In the genomic region with DNA sequence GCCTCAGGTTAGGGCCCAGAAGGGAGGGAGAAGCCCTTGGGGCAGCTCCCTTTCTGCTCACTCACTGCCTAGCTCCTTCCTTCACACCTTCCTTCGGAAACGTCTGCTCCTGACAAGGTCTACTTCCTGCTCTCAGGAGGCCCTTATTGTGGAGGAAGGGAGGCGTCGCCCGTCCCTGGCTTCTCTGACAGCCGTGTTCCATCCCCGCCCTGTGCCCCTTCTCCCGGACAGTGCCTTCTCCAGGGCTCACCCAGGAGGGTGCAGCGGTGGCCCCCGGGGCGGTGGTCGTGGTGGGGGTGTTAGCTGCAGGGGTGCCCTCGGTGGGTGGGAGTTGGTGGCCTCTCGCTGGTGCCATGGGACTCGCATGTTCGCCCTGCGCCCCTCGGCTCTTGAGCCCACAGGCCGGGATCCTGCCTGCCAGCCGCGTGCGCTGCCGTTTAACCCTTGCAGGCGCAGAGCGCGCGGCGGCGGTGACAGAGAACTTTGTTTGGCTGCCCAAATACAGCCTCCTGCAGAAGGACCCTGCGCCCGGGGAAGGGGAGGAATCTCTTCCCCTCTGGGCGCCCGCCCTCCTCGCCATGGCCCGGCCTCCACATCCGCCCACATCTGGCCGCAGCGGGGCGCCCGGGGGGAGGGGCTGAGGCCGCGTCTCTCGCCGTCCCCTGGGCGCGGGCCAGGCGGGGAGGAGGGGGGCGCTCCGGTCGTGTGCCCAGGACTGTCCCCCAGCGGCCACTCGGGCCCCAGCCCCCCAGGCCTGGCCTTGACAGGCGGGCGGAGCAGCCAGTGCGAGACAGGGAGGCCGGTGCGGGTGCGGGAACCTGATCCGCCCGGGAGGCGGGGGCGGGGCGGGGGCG, we compare ENCODE assay signal across 8 cellular contexts.
A peak's percentile ranks its signal among the peaks of the same experiment; 100 is the strongest.
DNase-seq lines count a peak whose midpoint lies in the region; ATAC-seq and TF ChIP-seq lines count a peak whose summit lies in the region.

No MANE protein-coding gene starts in this region.

- POLR2A ChIA-PET in SK-N-SH (lab: Yijun Ruan, JAX): interaction anchor here (0.7 to 6.6 kb wide), 4 partner anchors 16 to 61 kb away, joined by 3 to 44 read pairs (median 4); no protein-coding TSS in a partner anchor

- H3K4me2 ChIP-seq in SK-N-SH: peak overlapping the region; percentile 100

- peaks cover 26% of the 10 kb centered on the region for H3F3A ChIP-seq in SK-N-SH (replicated peaks; ENCODE audit: insufficient read depth)

- H3K9me3 ChIP-seq in SK-N-SH (no peaks in the 10 kb centered on the region), right atrium auricular region (no peaks in the 10 kb centered on the region), prostate gland (no peaks in the 10 kb centered on the region)

- no peak for TF ChIP-seq EP300 in SK-N-SH (IDR thresholded peaks at IDR 0.05; ENCODE audit: borderline replicate concordance in 1 of 2, low read depth in 1 of 2, low read length in 1 of 2)

- peak overlapping the region; percentile 78 for H3K9ac ChIP-seq in SK-N-SH

- CTCF ChIA-PET in SK-N-SH (lab: Yijun Ruan, JAX): interaction anchor here (0.7 to 3.3 kb wide), 8 partner anchors 15 to 122 kb away, joined by 3 to 13 read pairs (median 6); no protein-coding TSS in a partner anchor

- H3K27ac ChIP-seq in HL-60 (replicated peaks) (0 out of 2 replicates have a peak overlapping the region, but pooled peaks have one; percentile 17), SK-N-SH (ENCODE audit: low read depth in 2 of 2, low read length in 1 of 2) (peak overlapping the region in 1 of 2 experiments; percentile 100; a peak in 2 of 4 replicates), right atrium auricular region (peak overlapping the region; percentile 90 to 92), prostate gland (peak overlapping the region; percentile 89 to 90)

- H3K36me3 ChIP-seq in SK-N-SH (replicated peaks in 1 of 2; ENCODE audit: control insufficient read depth in 1 of 2, insufficient read depth in 2 of 2, low read length in 1 of 2): no peaks in the 10 kb centered on the region
- H3K36me3 ChIP-seq in right atrium auricular region: no peaks in the 10 kb centered on the region
- no peaks in the 10 kb centered on the region for H3K36me3 ChIP-seq in prostate gland

- peak; percentile 28 for TF ChIP-seq RAD21 in SK-N-SH (IDR thresholded peaks at IDR 0.05; ENCODE audit: low read length)

- no peaks in the 10 kb centered on the region for H3K27me3 ChIP-seq in HL-60 (ENCODE audit: insufficient read depth, poor library complexity, severe bottlenecking)
- no peaks in the 10 kb centered on the region for H3K27me3 ChIP-seq in SK-N-SH (ENCODE audit: insufficient read depth)
- H3K27me3 ChIP-seq in right atrium auricular region: no peaks in the 10 kb centered on the region
- no peaks in the 10 kb centered on the region for H3K27me3 ChIP-seq in prostate gland (replicated peaks; ENCODE audit: insufficient read depth)

- intact Hi-C loops in prostate gland (cut with DNase I): loop anchor here (5.0 kb wide), 1 partner anchor 40 kb away; no protein-coding TSS in a partner anchor

- TF ChIP-seq CTCF in HL-60 (IDR thresholded peaks at IDR 0.05; ENCODE audit: insufficient read depth, low read length) (no peak), SK-N-SH (IDR thresholded peaks at IDR 0.05) (no peak), right atrium auricular region (IDR thresholded peaks at IDR 0.05) (no peak), prostate gland (IDR thresholded peaks at IDR 0.05) (no peak)

- DNase-seq in NCI-H2029 (lab: John Stamatoyannopoulos, UW) (peak; percentile 51), NCI-H2029 treated with DMSO at 0.1 percent for 48 hours (lab: John Stamatoyannopoulos, UW) (no peak), HL-60 (ENCODE audit: low read depth in 1 of 2, low spot score in 1 of 2) (peak; percentile 47 to 65), SK-N-SH (peak; percentile 98), anterior cingulate cortex (lab: John Stamatoyannopoulos, UW) (peak in 40 of 58 donors; percentile 21 to 73 (median 44)), right atrium auricular region (ENCODE audit: low spot score) (peak; percentile 76), prostate gland (ENCODE audit: low spot score) (peak; percentile 47)

- peaks cover 33% of the 10 kb centered on the region for H4K20me1 ChIP-seq in SK-N-SH (ENCODE audit: insufficient read depth)

- no peak overlapping the region for H2AFZ ChIP-seq in SK-N-SH (ENCODE audit: low read depth)

- 33% methylated on average over 22 of the region's 64 CpGs for WGBS in SK-N-SH (ENCODE audit: low lambda C conversion rate)
- WGBS in prostate gland: under 1% methylated on average over 42 of the region's 64 CpGs

- ATAC-seq in HG02571 (IDR thresholded peaks at IDR 0.05; ENCODE audit: unreplicated experiment): no peak

- H3K4me3 ChIP-seq in HL-60 (replicated peaks; ENCODE audit: insufficient read depth, low read length) (peak overlapping the region; percentile 32), SK-N-SH (ENCODE audit: low read depth in 2 of 2, low read length in 1 of 2) (peak overlapping the region; percentile 88 to 95), right atrium auricular region (peak overlapping the region; percentile 71 to 84), prostate gland (peak overlapping the region; percentile 55 to 62)

- no peaks in the 10 kb centered on the region for H3K9me2 ChIP-seq in SK-N-SH

- H3K4me1 ChIP-seq in SK-N-SH (ENCODE audit: control insufficient read depth in 1 of 2, insufficient read depth in 2 of 2, low read depth in 1 of 2, low read length in 1 of 2) (peaks cover 31 to 64% of the 10 kb centered on the region in 2 experiments), right atrium auricular region (peaks cover 0 to 66% of the 10 kb centered on the region in 2 donors), prostate gland (replicated peaks) (peaks cover 40% of the 10 kb centered on the region)

- TF ChIP-seq POLR2A in prostate gland (IDR thresholded peaks at IDR 0.05): no peak

- peaks cover 51% of the 10 kb centered on the region for H3K79me2 ChIP-seq in SK-N-SH (ENCODE audit: insufficient read depth)

TF ChIP-seq in SK-N-SH, 30 proteins besides CTCF, POLR2A, EP300 and RAD21 (continues in another document):
- TF ChIP-seq RFX5 (IDR thresholded peaks at IDR 0.05; ENCODE audit: low read length) (no peak), FOXM1 (IDR thresholded peaks at IDR 0.05; ENCODE audit: low read depth) (no peak), CHD2 (IDR thresholded peaks at IDR 0.05; ENCODE audit: low read length, partially characterized antibody) (peak; percentile 81), SMC3 (IDR thresholded peaks at IDR 0.05; ENCODE audit: low read depth, low read length) (peak; percentile 4; the same call in 1 of the 2 replicates), TCF12 (IDR thresholded peaks at IDR 0.05) (peak; percentile 19; the same call in 1 of the 2 replicates), RCOR1 (IDR thresholded peaks at IDR 0.05; ENCODE audit: low read length) (peak; percentile 62; the same call in 1 of the 2 replicates), TEAD4 (IDR thresholded peaks at IDR 0.05; ENCODE audit: borderline replicate concordance, insufficient read depth) (no peak), MEF2A (IDR thresholded peaks at IDR 0.05; ENCODE audit: borderline replicate concordance, low read depth) (no peak), NFIC (IDR thresholded peaks at IDR 0.05; ENCODE audit: borderline replicate concordance) (peak; percentile 47; the same call in 1 of the 2 replicates), MXI1 (IDR thresholded peaks at IDR 0.05; ENCODE audit: low read depth, low read length) (peak; percentile 78), SIN3A (IDR thresholded peaks at IDR 0.05; ENCODE audit: borderline replicate concordance, low read depth, low read length) (no peak), FOXJ3 (CRISPR knock-in tag; IDR thresholded peaks at IDR 0.05) (no peak), TAF1 (IDR thresholded peaks at IDR 0.05; ENCODE audit: borderline replicate concordance, low read depth, low read length) (no peak; the same call in 1 of the 2 replicates)
- TF ChIP-seq, protein P1, sequence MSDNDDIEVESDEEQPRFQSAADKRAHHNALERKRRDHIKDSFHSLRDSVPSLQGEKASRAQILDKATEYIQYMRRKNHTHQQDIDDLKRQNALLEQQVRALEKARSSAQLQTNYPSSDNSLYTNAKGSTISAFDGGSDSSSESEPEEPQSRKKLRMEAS (IDR thresholded peaks at IDR 0.05; ENCODE audit: low read depth): peak; percentile 68
- TF ChIP-seq, protein P2, sequence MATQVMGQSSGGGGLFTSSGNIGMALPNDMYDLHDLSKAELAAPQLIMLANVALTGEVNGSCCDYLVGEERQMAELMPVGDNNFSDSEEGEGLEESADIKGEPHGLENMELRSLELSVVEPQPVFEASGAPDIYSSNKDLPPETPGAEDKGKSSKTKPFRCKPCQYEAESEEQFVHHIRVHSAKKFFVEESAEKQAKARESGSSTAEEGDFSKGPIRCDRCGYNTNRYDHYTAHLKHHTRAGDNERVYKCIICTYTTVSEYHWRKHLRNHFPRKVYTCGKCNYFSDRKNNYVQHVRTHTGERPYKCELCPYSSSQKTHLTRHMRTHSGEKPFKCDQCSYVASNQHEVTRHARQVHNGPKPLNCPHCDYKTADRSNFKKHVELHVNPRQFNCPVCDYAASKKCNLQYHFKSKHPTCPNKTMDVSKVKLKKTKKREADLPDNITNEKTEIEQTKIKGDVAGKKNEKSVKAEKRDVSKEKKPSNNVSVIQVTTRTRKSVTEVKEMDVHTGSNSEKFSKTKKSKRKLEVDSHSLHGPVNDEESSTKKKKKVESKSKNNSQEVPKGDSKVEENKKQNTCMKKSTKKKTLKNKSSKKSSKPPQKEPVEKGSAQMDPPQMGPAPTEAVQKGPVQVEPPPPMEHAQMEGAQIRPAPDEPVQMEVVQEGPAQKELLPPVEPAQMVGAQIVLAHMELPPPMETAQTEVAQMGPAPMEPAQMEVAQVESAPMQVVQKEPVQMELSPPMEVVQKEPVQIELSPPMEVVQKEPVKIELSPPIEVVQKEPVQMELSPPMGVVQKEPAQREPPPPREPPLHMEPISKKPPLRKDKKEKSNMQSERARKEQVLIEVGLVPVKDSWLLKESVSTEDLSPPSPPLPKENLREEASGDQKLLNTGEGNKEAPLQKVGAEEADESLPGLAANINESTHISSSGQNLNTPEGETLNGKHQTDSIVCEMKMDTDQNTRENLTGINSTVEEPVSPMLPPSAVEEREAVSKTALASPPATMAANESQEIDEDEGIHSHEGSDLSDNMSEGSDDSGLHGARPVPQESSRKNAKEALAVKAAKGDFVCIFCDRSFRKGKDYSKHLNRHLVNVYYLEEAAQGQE (IDR thresholded peaks at IDR 0.05; ENCODE audit: low read depth, low read length): no peak
- TF ChIP-seq, protein P3, sequence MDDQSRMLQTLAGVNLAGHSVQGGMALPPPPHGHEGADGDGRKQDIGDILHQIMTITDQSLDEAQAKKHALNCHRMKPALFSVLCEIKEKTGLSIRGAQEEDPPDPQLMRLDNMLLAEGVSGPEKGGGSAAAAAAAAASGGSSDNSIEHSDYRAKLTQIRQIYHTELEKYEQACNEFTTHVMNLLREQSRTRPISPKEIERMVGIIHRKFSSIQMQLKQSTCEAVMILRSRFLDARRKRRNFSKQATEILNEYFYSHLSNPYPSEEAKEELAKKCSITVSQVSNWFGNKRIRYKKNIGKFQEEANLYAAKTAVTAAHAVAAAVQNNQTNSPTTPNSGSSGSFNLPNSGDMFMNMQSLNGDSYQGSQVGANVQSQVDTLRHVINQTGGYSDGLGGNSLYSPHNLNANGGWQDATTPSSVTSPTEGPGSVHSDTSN (IDR thresholded peaks at IDR 0.05): peak; percentile 96

Comparison
In these comparisons a context has a peak if more than half of its experiments do, and no peak if none do; other contexts are left out.
1. H3K4me3 ChIP-seq: peak in every context shown above with its lines; median percentile 92 in SK-N-SH; 78 in right atrium auricular region; 58 in prostate gland; 32 in HL-60.